In genomic region chr7:3673524-3673923, GRCh38 we compare ENCODE assay signal across 8 cellular contexts.
DNase-seq lines count a peak whose midpoint lies in the region; ATAC-seq and TF ChIP-seq lines count a peak whose summit lies in the region.

No MANE protein-coding gene starts in this region.

- no peaks in the 10 kb centered on the region for H3K4me1 Mint-ChIP-seq in CD4-positive, alpha-beta memory T cell
- H3K4me1 Mint-ChIP-seq in activated T-cell treated with anti-CD3 and anti-CD28 coated beads, Interleukin-2, amount 50 U/mL, for 4 hours (ENCODE audit: low read depth) = no peaks in the 10 kb centered on the region

- H3K4me3 Mint-ChIP-seq in CD4-positive, alpha-beta memory T cell = no peak overlapping the region
- no peak overlapping the region for H3K4me3 Mint-ChIP-seq in activated T-cell treated with anti-CD3 and anti-CD28 coated beads, Interleukin-2, amount 50 U/mL, for 4 hours

- H3K9me3 Mint-ChIP-seq in CD4-positive, alpha-beta memory T cell = no peaks in the 10 kb centered on the region
- no peaks in the 10 kb centered on the region for H3K9me3 Mint-ChIP-seq in activated T-cell treated with anti-CD3 and anti-CD28 coated beads, Interleukin-2, amount 50 U/mL, for 4 hours

- 63% methylated on average over 5 of the region's 5 CpGs for WGBS in hepatocyte (ENCODE audit: low lambda C conversion rate, missing lambda C conversion rate)

- no peaks in the 10 kb centered on the region for H3K9me3 ChIP-seq in CD4-positive, alpha-beta memory T cell (ENCODE audit: control insufficient read depth in 1 of 2, low read length in 2 of 2)
- no peaks in the 10 kb centered on the region for H3K9me3 ChIP-seq in hepatocyte (ENCODE audit: low read depth)

- H3K79me2 ChIP-seq in hepatocyte = no peaks in the 10 kb centered on the region

- no peak overlapping the region for H2AFZ ChIP-seq in hepatocyte

- H3K27me3 ChIP-seq in CD4-positive, alpha-beta memory T cell (ENCODE audit: insufficient read depth, low read length) = no peaks in the 10 kb centered on the region
- no peaks in the 10 kb centered on the region for H3K27me3 ChIP-seq in hepatocyte

- H3K27me3 Mint-ChIP-seq in CD4-positive, alpha-beta memory T cell = peaks cover 0 to 3% of the 10 kb centered on the region in 2 donors
- no peaks in the 10 kb centered on the region for H3K27me3 Mint-ChIP-seq in activated T-cell treated with anti-CD3 and anti-CD28 coated beads, Interleukin-2, amount 50 U/mL, for 4 hours (ENCODE audit: low read depth)

- H3K36me3 ChIP-seq in CD4-positive, alpha-beta memory T cell (ENCODE audit: insufficient read depth, low read length) = no peaks in the 10 kb centered on the region
- no peaks in the 10 kb centered on the region for H3K36me3 ChIP-seq in hepatocyte (replicated peaks; ENCODE audit: insufficient read depth, low read depth)

- CTCF ChIA-PET in CD4-positive, alpha-beta memory T cell (lab: Charles Lee; ENCODE audit: partially characterized antibody) = interaction anchor here (0.8 to 2.6 kb wide), 8 partner anchors 10 to 809 kb away, joined by 3 to 12 read pairs (median 4); partner anchors contain the start of gene SDK1

- H3K27ac Mint-ChIP-seq in CD4-positive, alpha-beta memory T cell = no peak overlapping the region

- intact Hi-C loops in CD4-positive, alpha-beta memory T cell (cut with micrococcal nuclease) = loop anchor here (1.0 to 5.0 kb wide), 2 partner anchors 373 to 806 kb away; no protein-coding TSS in a partner anchor

- H3K4me2 ChIP-seq in hepatocyte = no peak overlapping the region

- H4K20me1 ChIP-seq in hepatocyte (ENCODE audit: insufficient read depth, poor library complexity, severe bottlenecking) = no peaks in the 10 kb centered on the region

- no peaks in the 10 kb centered on the region for H3K36me3 Mint-ChIP-seq in CD4-positive, alpha-beta memory T cell
- no peaks in the 10 kb centered on the region for H3K36me3 Mint-ChIP-seq in activated T-cell treated with anti-CD3 and anti-CD28 coated beads, Interleukin-2, amount 50 U/mL, for 4 hours (ENCODE audit: insufficient read depth)

- no peak overlapping the region for H3K27ac ChIP-seq in CD4-positive, alpha-beta memory T cell (ENCODE audit: low read depth, low read length)
- no peak overlapping the region for H3K27ac ChIP-seq in hepatocyte

- POLR2A ChIA-PET in CD4-positive, alpha-beta memory T cell (lab: Charles Lee; ENCODE audit: partially characterized antibody) = interaction anchor here (0.8 kb wide), 1 partner anchor 373 kb away, joined by 4 read pairs; the partner anchor contains the start of gene SDK1

- TF ChIP-seq POLR2A in NB4 (IDR thresholded peaks at IDR 0.05; ENCODE audit: extremely low read depth, insufficient read length) = no peak

- no peaks in the 10 kb centered on the region for H3K9me2 ChIP-seq in hepatocyte (replicated peaks; ENCODE audit: insufficient read depth)

- peak in 4 of 5 donors; percentile 37 to 44 (median 41) for DNase-seq in CD4-positive, alpha-beta memory T cell
- DNase-seq in NB4 (ENCODE audit: low read depth) (peak; percentile 50), hepatocyte (ENCODE audit: low spot score) (peak; percentile 18), NCI-H2227 treated with DMSO at 0.1 percent for 48 hours (lab: John Stamatoyannopoulos, UW) (no peak)
- DNase-seq in activated T-cell treated with anti-CD3 and anti-CD28 coated beads, Interleukin-2, amount 50 U/mL, for 4 hours = peak; percentile 50
- peak; percentile 10 for DNase-seq in stimulated activated CD8-positive, alpha-beta memory T cell treated with anti-CD3 and anti-CD28 coated beads, Interleukin-15, amount 100 ng/mL, for 24 hours (ENCODE audit: low read depth)

- TF ChIP-seq CTCF in NB4 (IDR thresholded peaks at IDR 0.05; ENCODE audit: low read depth, low read length) = peak; percentile 67
- peak; percentile 34 for TF ChIP-seq CTCF in hepatocyte (IDR thresholded peaks at IDR 0.05; ENCODE audit: poor library complexity)

- ATAC-seq in activated T-cell treated with anti-CD3 and anti-CD28 coated beads, Interleukin-2, amount 50 U/mL, for 4 hours = peak in 1 of 2 donors; percentile 35
- ATAC-seq in GM21825 (IDR thresholded peaks at IDR 0.05; ENCODE audit: unreplicated experiment) (no peak), HG03378 (IDR thresholded peaks at IDR 0.05; ENCODE audit: unreplicated experiment) (no peak)

- no peaks in the 10 kb centered on the region for H3K4me1 ChIP-seq in CD4-positive, alpha-beta memory T cell (ENCODE audit: insufficient read depth, low read length)
- H3K4me1 ChIP-seq in hepatocyte (ENCODE audit: insufficient read depth) = no peaks in the 10 kb centered on the region

- H3K4me3 ChIP-seq in CD4-positive, alpha-beta memory T cell (ENCODE audit: low read length in 2 of 2) = no peak overlapping the region
- H3K4me3 ChIP-seq in NB4 (ENCODE audit: low read depth, low read length) = no peak overlapping the region
- H3K4me3 ChIP-seq in hepatocyte = no peak overlapping the region
